1 cellular context compared by ENCODE assay signal in the genomic region with DNA sequence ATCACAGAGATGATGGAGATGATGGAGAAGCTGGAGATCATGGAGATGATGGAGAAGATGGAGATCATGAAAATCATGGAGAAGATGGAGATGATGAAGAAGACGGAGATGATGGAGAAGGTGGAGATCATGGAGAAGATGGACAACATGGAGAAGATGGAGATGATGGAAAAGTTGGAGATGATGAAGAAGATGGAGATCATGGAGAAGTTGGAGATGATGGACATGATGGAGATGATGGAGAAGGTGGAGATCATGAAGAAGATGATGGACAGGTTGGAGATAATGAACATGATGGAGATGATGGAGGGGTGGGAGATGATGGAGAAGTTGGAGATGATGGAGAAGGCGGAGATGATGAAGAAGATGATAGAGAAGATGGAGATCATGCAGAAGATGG.
TF ChIP-seq lines count a peak whose summit lies in the region.

No MANE protein-coding gene starts in this region.

TF ChIP-seq in HEK293, 187 proteins besides CTCF, POLR2A, EP300 and RAD21 (continued from another document):
- TF ChIP-seq, protein P1, sequence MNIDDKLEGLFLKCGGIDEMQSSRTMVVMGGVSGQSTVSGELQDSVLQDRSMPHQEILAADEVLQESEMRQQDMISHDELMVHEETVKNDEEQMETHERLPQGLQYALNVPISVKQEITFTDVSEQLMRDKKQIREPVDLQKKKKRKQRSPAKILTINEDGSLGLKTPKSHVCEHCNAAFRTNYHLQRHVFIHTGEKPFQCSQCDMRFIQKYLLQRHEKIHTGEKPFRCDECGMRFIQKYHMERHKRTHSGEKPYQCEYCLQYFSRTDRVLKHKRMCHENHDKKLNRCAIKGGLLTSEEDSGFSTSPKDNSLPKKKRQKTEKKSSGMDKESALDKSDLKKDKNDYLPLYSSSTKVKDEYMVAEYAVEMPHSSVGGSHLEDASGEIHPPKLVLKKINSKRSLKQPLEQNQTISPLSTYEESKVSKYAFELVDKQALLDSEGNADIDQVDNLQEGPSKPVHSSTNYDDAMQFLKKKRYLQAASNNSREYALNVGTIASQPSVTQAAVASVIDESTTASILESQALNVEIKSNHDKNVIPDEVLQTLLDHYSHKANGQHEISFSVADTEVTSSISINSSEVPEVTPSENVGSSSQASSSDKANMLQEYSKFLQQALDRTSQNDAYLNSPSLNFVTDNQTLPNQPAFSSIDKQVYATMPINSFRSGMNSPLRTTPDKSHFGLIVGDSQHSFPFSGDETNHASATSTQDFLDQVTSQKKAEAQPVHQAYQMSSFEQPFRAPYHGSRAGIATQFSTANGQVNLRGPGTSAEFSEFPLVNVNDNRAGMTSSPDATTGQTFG (tag by site-specific recombination; IDR thresholded peaks at IDR 0.05; ENCODE audit: borderline replicate concordance), result 0 out of 2 replicates have a peak, but pooled peaks have one; percentile 17
- TF ChIP-seq ZNF426 (tag by site-specific recombination; IDR thresholded peaks at IDR 0.05) (no peak), ZNF561 (tag by site-specific recombination; IDR thresholded peaks at IDR 0.05; ENCODE audit: borderline replicate concordance) (no peak), ZNF24 (tag by site-specific recombination; IDR thresholded peaks at IDR 0.05) (no peak), ZNF513 (tag by site-specific recombination; IDR thresholded peaks at IDR 0.05) (peak; percentile 32; the same call in 1 of the 2 replicates), OVOL3 (tag by site-specific recombination; IDR thresholded peaks at IDR 0.05) (no peak), ZNF37A (tag by site-specific recombination; IDR thresholded peaks at IDR 0.05) (no peak), PRDM6 (tag by site-specific recombination; IDR thresholded peaks at IDR 0.05) (no peak), ZNF221 (tag by site-specific recombination; IDR thresholded peaks at IDR 0.05; ENCODE audit: borderline replicate concordance) (no peak), ZNF248 (tag by site-specific recombination; IDR thresholded peaks at IDR 0.05) (peak; percentile 56; the same call in 1 of the 2 replicates), GLIS1 (tag by site-specific recombination; IDR thresholded peaks at IDR 0.05) (no peak), ZNF510 (tag by site-specific recombination; IDR thresholded peaks at IDR 0.05; ENCODE audit: insufficient replicate concordance) (no peak), ZFP37 (tag by site-specific recombination; IDR thresholded peaks at IDR 0.05) (no peak), ZNF433 (tag by site-specific recombination; IDR thresholded peaks at IDR 0.05; ENCODE audit: low read depth) (no peak), SCRT2 (tag by site-specific recombination; IDR thresholded peaks at IDR 0.05) (no peak), ZNF792 (tag by site-specific recombination; IDR thresholded peaks at IDR 0.05) (no peak)
- TF ChIP-seq, protein P2, sequence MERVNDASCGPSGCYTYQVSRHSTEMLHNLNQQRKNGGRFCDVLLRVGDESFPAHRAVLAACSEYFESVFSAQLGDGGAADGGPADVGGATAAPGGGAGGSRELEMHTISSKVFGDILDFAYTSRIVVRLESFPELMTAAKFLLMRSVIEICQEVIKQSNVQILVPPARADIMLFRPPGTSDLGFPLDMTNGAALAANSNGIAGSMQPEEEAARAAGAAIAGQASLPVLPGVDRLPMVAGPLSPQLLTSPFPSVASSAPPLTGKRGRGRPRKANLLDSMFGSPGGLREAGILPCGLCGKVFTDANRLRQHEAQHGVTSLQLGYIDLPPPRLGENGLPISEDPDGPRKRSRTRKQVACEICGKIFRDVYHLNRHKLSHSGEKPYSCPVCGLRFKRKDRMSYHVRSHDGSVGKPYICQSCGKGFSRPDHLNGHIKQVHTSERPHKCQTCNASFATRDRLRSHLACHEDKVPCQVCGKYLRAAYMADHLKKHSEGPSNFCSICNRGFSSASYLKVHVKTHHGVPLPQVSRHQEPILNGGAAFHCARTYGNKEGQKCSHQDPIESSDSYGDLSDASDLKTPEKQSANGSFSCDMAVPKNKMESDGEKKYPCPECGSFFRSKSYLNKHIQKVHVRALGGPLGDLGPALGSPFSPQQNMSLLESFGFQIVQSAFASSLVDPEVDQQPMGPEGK (tag by site-specific recombination; IDR thresholded peaks at IDR 0.05), result no peak
- TF ChIP-seq, protein P3, sequence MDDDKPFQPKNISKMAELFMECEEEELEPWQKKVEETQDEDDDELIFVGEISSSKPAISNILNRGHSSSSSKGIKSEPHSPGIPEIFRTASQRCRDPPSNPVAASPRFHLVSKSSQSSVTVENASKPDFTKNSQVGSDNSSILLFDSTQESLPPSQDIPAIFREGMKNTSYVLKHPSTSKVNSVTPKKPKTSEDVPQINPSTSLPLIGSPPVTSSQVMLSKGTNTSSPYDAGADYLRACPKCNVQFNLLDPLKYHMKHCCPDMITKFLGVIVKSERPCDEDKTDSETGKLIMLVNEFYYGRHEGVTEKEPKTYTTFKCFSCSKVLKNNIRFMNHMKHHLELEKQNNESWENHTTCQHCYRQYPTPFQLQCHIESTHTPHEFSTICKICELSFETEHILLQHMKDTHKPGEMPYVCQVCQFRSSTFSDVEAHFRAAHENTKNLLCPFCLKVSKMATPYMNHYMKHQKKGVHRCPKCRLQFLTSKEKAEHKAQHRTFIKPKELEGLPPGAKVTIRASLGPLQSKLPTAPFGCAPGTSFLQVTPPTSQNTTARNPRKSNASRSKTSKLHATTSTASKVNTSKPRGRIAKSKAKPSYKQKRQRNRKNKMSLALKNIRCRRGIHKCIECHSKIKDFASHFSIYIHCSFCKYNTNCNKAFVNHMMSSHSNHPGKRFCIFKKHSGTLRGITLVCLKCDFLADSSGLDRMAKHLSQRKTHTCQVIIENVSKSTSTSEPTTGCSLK (tag by site-specific recombination; IDR thresholded peaks at IDR 0.05), result no peak
